ENCODE assay signal across 20 cellular contexts in the genomic region with DNA sequence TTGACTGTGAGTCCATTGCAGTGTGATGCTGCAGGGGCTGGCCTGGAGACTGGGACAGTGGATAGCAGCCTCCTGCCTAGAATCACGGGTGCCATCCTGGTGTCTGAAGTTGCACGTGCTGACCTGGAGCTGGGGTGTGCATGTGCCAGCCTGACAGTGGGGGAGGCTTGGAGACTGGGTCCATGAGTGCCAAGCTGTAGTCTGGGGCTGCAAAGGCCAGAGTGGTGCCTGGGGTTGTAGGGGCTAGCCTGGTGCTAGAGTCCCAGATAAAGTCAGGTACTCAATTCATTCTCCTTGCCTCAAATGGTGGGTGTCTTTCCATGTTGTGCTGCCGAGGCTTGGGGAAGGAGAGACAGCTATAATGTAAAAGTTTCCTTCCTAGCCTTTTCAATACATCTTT.
"Had no signal": no experiment of that assay in that cellular context is flagged by ENCODE, and none has a peak within 500 bp of the region (broad histone marks: within the 10 kb centered on the region; RNA-seq: fewer than 3 reads in every experiment).

No MANE protein-coding gene starts in this region.

- H3K27me3 ChIP-seq: SJCRH30 had no signal

- H3K36me3 ChIP-seq: SJCRH30 had no signal

- H3K4me3 ChIP-seq: SJCRH30 had no signal

- H3K27ac ChIP-seq: HL-60, SJCRH30 had no signal

- DNase-seq: KBM-7, MV-4-11, NCI-H1048, NCI-H1105, NCI-H1417, NCI-H1436 treated with DMSO at 0.1 percent for 48 hours, NCI-H1694, NCI-H187 treated with DMSO at 0.1 percent for 48 hours, NCI-H2029 treated with DMSO at 0.1 percent for 48 hours, NCI-H2227 treated with DMSO at 0.1 percent for 48 hours, NCI-H524, NCI-H526 treated with DMSO at 0.1 percent for 48 hours, NCI-H748 treated with DMSO at 0.1 percent for 48 hours, RPMI8226, SHP77 treated with DMSO at 0.1 percent for 48 hours, SJCRH30 had no signal

- H3K4me1 ChIP-seq: SJCRH30 had no signal

- FAIRE-seq: HTR-8/SVneo, RCC 7860 had no signal

- ATAC-seq: SK-N-SH treated with all-trans-retinoic acid at 6 μM for 48 hours had no signal
